ENCODE assay signal across 10 cellular contexts in genomic region chr3:30688776-30689175, GRCh38.
A peak's percentile ranks its signal among the peaks of the same experiment; 100 is the strongest.
DNase-seq lines count a peak whose midpoint lies in the region; ATAC-seq, FAIRE-seq and TF ChIP-seq lines count a peak whose summit lies in the region.
"Had no signal": no experiment of that assay in that cellular context is flagged by ENCODE, and none has a peak within 500 bp of the region (broad histone marks: within the 10 kb centered on the region; RNA-seq: fewer than 3 reads in every experiment).

No MANE protein-coding gene starts in this region.

- intact Hi-C loops in dorsolateral prefrontal cortex (cut with DNase I), result no loop called here

- POLR2A ChIA-PET in A549 (lab: Yijun Ruan, JAX), result interaction anchor here (0.7 kb wide), 1 partner anchor 82 kb away, joined by 3 read pairs; the partner anchor contains the start of gene TGFBR2

- H3K27ac ChIP-seq in A549 (peak overlapping the region; percentile 75 to 84), dorsolateral prefrontal cortex (peak overlapping the region in 47 of 59 donors; percentile 1 to 79 (median 52)), muscle layer of duodenum (ENCODE audit: low read length) (peak overlapping the region; percentile 83)

- CTCF ChIA-PET in A549 (lab: Yijun Ruan, JAX), result interaction anchor here (1.3 kb wide), 1 partner anchor 575 kb away, joined by 3 read pairs; no protein-coding TSS in a partner anchor

- no peaks in the 10 kb centered on the region for H3K27me3 Mint-ChIP-seq in IgD-negative memory B cell

- TF ChIP-seq RAD21 in A549 (conservative IDR thresholded peaks at IDR 0.05 in 1 of 2, IDR thresholded peaks at IDR 0.05 in 1 of 2), result no peak

- TF ChIP-seq CTCF in A549 (IDR thresholded peaks at IDR 0.05) (no peak), dorsolateral prefrontal cortex (IDR thresholded peaks at IDR 0.05 in 54 of 56, conservative IDR thresholded peaks at IDR 0.05 in 2 of 56; ENCODE audit: low read depth in 1 of 56, partially characterized antibody in 56 of 56) (no peak)

- no peaks in the 10 kb centered on the region for H3K9me3 Mint-ChIP-seq in IgD-negative memory B cell

- WGBS in A549 (ENCODE audit: missing lambda C conversion rate), result 30% methylated on average over 5 of the region's 5 CpGs

- H3K9me3 ChIP-seq in A549 (no peaks in the 10 kb centered on the region), muscle layer of duodenum (ENCODE audit: control insufficient read depth in 1 of 2, low read length in 2 of 2) (no peaks in the 10 kb centered on the region)
- H3K9me3 ChIP-seq: HAP-1 had no signal

- H3K4me3 ChIP-seq in A549, result no peak overlapping the region
- H3K4me3 ChIP-seq in dorsolateral prefrontal cortex, result peak overlapping the region in 8 of 59 donors; percentile 6 to 49 (median 27)
- H3K4me3 ChIP-seq in muscle layer of duodenum (ENCODE audit: low read depth in 1 of 2, low read length in 2 of 2), result no peak overlapping the region
- H3K4me3 ChIP-seq: HAP-1 had no signal

- peaks cover 18 to 48% (median 41%) of the 10 kb centered on the region in 3 donors for H3K4me1 Mint-ChIP-seq in IgD-negative memory B cell

- H3K36me3 ChIP-seq in muscle layer of duodenum (ENCODE audit: control insufficient read depth in 1 of 2, insufficient read depth in 2 of 2, low read length in 2 of 2), result peaks cover 32 to 38% of the 10 kb centered on the region in 2 donors

- peak; percentile 19 to 44; a peak in 4 of 6 replicates for ATAC-seq in A549
- ATAC-seq in GM21390 (IDR thresholded peaks at IDR 0.05; ENCODE audit: unreplicated experiment), result no peak

- DNase-seq in A549 (ENCODE audit: low read depth in 1 of 2, low spot score in 1 of 2), result peak in 1 of 2 experiments; percentile 32
- DNase-seq in dorsolateral prefrontal cortex, result no peak
- DNase-seq in NCI-H2227 (lab: John Stamatoyannopoulos, UW; ENCODE audit: unreplicated experiment), result no peak
- DNase-seq in HPDE6-E6E7 (ENCODE audit: extremely low spot score), result no peak
- no peak for DNase-seq in amniotic stem cell (lab: John Stamatoyannopoulos, UW)

- no peak for TF ChIP-seq EP300 in A549 (IDR thresholded peaks at IDR 0.05)

- peak overlapping the region; percentile 64 for H3K4me2 ChIP-seq in A549

- FAIRE-seq in A549 (lab: Jason Lieb, UNC), result no peak
- FAIRE-seq: G401.6 had no signal

- peaks cover 4% of the 10 kb centered on the region for H3K36me3 Mint-ChIP-seq in IgD-negative memory B cell

- TF ChIP-seq POLR2A in A549 (IDR thresholded peaks at IDR 0.05; ENCODE audit: low read length), result no peak

- H3K4me3 Mint-ChIP-seq in IgD-negative memory B cell, result no peak overlapping the region

- H3K4me1 ChIP-seq in A549 (peaks cover 67% of the 10 kb centered on the region), muscle layer of duodenum (ENCODE audit: control insufficient read depth in 1 of 2, insufficient read depth in 2 of 2, low read length in 2 of 2) (peaks cover 45 to 79% of the 10 kb centered on the region in 2 donors)

- H3K27me3 ChIP-seq in dorsolateral prefrontal cortex (no peaks in the 10 kb centered on the region), muscle layer of duodenum (ENCODE audit: low read depth, low read length) (no peaks in the 10 kb centered on the region)

- H3K27ac Mint-ChIP-seq in IgD-negative memory B cell, result peak overlapping the region; percentile 43 to 89 (median 55)

TF ChIP-seq in A549, 52 proteins besides CTCF, POLR2A, EP300 and RAD21:
- TF ChIP-seq ESRRA (IDR thresholded peaks at IDR 0.05; ENCODE audit: borderline replicate concordance, low read length) (no peak), JUNB (IDR thresholded peaks at IDR 0.05) (no peak), KDM1A (IDR thresholded peaks at IDR 0.05; ENCODE audit: low read depth) (no peak), SMC3 (IDR thresholded peaks at IDR 0.05) (no peak), BCL3 (IDR thresholded peaks at IDR 0.05) (no peak), HDAC2 (IDR thresholded peaks at IDR 0.05) (no peak), ZSCAN20 (CRISPR knock-in tag; IDR thresholded peaks at IDR 0.05) (no peak), HOXB5 (CRISPR knock-in tag; IDR thresholded peaks at IDR 0.05) (no peak), RCOR1 (IDR thresholded peaks at IDR 0.05; ENCODE audit: low read depth, low read length) (no peak), CHD4 (IDR thresholded peaks at IDR 0.05; ENCODE audit: borderline replicate concordance) (no peak), ZFP36 (IDR thresholded peaks at IDR 0.05; ENCODE audit: borderline replicate concordance, partially characterized antibody) (no peak), EHMT2 (IDR thresholded peaks at IDR 0.05; ENCODE audit: low read depth) (no peak), MAFK (IDR thresholded peaks at IDR 0.05; ENCODE audit: partially characterized antibody) (no peak), MAZ (IDR thresholded peaks at IDR 0.05; ENCODE audit: borderline replicate concordance, low read depth, low read length) (no peak), JUN (IDR thresholded peaks at IDR 0.05) (no peak), FOSL2 (IDR thresholded peaks at IDR 0.05) (no peak), FOSL2 (CRISPR knock-in tag; IDR thresholded peaks at IDR 0.05) (no peak), ZNF302 (CRISPR knock-in tag; IDR thresholded peaks at IDR 0.05) (no peak)
- TF ChIP-seq, protein P1, sequence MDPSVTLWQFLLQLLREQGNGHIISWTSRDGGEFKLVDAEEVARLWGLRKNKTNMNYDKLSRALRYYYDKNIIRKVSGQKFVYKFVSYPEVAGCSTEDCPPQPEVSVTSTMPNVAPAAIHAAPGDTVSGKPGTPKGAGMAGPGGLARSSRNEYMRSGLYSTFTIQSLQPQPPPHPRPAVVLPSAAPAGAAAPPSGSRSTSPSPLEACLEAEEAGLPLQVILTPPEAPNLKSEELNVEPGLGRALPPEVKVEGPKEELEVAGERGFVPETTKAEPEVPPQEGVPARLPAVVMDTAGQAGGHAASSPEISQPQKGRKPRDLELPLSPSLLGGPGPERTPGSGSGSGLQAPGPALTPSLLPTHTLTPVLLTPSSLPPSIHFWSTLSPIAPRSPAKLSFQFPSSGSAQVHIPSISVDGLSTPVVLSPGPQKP (IDR thresholded peaks at IDR 0.05; ENCODE audit: low read depth, low read length), result no peak
- TF ChIP-seq, protein P2, sequence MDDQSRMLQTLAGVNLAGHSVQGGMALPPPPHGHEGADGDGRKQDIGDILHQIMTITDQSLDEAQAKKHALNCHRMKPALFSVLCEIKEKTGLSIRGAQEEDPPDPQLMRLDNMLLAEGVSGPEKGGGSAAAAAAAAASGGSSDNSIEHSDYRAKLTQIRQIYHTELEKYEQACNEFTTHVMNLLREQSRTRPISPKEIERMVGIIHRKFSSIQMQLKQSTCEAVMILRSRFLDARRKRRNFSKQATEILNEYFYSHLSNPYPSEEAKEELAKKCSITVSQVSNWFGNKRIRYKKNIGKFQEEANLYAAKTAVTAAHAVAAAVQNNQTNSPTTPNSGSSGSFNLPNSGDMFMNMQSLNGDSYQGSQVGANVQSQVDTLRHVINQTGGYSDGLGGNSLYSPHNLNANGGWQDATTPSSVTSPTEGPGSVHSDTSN (IDR thresholded peaks at IDR 0.05), result no peak
- TF ChIP-seq, protein P3, sequence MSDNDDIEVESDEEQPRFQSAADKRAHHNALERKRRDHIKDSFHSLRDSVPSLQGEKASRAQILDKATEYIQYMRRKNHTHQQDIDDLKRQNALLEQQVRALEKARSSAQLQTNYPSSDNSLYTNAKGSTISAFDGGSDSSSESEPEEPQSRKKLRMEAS (IDR thresholded peaks at IDR 0.05), result no peak
